Comparison of ENCODE assay signal across 11 cellular contexts in the genomic region with DNA sequence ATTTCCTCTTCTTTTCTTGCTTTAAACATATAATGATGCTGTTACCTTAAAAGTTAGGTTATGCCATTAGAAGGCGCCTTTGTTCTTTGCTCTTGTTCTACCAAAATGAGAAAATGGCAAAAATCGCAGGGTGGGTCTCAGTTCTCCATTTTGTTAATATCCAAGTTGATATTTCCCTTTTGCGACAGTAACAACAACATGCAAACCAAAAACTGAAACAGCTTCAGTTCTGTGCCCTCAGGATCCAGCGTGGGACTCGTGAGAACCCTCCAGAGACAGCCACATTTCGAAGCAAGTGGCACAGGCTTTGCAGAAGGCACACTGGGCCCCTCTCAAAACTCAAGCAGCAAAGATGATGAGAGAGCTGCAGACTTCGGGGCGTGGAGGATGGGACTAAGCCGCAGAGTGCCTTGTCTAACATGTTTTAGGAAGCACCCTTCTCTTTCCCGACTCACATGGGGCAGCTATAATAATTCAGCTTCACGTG. TPM values are rescaled to one million over a fixed set of nuclear protein-coding genes. Genes with fewer than 3 reads are reported as not detected.
DNase-seq lines count a peak whose midpoint lies in the region; ATAC-seq, FAIRE-seq and TF ChIP-seq lines count a peak whose summit lies in the region.
"Had no signal": no experiment of that assay in that cellular context is flagged by ENCODE, and none has a peak within 500 bp of the region (broad histone marks: within the 10 kb centered on the region; RNA-seq: fewer than 3 reads in every experiment).

No MANE protein-coding gene starts in this region.

- H3K9ac ChIP-seq in Karpas-422 (ENCODE audit: low read length) (peak overlapping the region; percentile 59), GM12878 (ENCODE audit: control insufficient read depth, insufficient read depth, low read length) (peak overlapping the region; percentile 55)

- H3K4me1 Mint-ChIP-seq in glutamatergic neuron (ENCODE audit: low read depth, unreplicated experiment) = no peaks in the 10 kb centered on the region

- H3K27me3 ChIP-seq in Karpas-422 (ENCODE audit: low read length) (no peaks in the 10 kb centered on the region), GM12878 (replicated peaks in 1 of 2; ENCODE audit: control insufficient read depth in 2 of 2, insufficient read depth in 2 of 2, low read length in 1 of 2) (no peaks in the 10 kb centered on the region)

- H3K36me3 ChIP-seq in Karpas-422 (ENCODE audit: insufficient read depth, low read length) = no peaks in the 10 kb centered on the region
- no peaks in the 10 kb centered on the region for H3K36me3 ChIP-seq in GM12878 (ENCODE audit: control insufficient read depth in 2 of 2, insufficient read depth in 2 of 2, low read length in 1 of 2)

- no peak for TF ChIP-seq RAD21 in GM12878 (IDR thresholded peaks at IDR 0.05; ENCODE audit: insufficient read depth, low read depth, low read length)

- H3K9me3 ChIP-seq in Karpas-422 (ENCODE audit: low read length) (no peaks in the 10 kb centered on the region), GM12878 (replicated peaks; ENCODE audit: control insufficient read depth, insufficient read depth, low read length) (no peaks in the 10 kb centered on the region)

- SMC1A ChIA-PET in GM12878 (lab: Charles Lee; ENCODE audit: uncharacterized antibody, unreplicated experiment) = interaction anchor here (0.9 to 6.1 kb wide), 17 partner anchors 8 to 91 kb away, joined by 3 to 274 read pairs (median 8); partner anchors contain the start of genes KCNMB1 and LCP2

- ATAC-seq in GM12878 (peak; percentile 9), omental fat pad (ENCODE audit: low FRiP score) (peak; percentile 11)

- H3K4me1 ChIP-seq in Karpas-422 (ENCODE audit: low read length) (peaks cover 35% of the 10 kb centered on the region), GM12878 (ENCODE audit: control insufficient read depth, insufficient read depth, low read length) (peaks cover 56% of the 10 kb centered on the region)

- H3K4me2 ChIP-seq in Karpas-422 (ENCODE audit: low read depth, low read length, poor library complexity, severe bottlenecking) (peak overlapping the region; percentile 72), GM12878 (ENCODE audit: control insufficient read depth, insufficient read depth) (peak overlapping the region; percentile 95)

- no peak overlapping the region for H3K4me3 Mint-ChIP-seq in glutamatergic neuron (ENCODE audit: unreplicated experiment)

- H4K20me1 ChIP-seq in Karpas-422 (ENCODE audit: insufficient read depth, low read depth, low read length) (no peaks in the 10 kb centered on the region), GM12878 (ENCODE audit: control insufficient read depth, insufficient read depth) (no peaks in the 10 kb centered on the region)

- no peak for FAIRE-seq in GM12878 (lab: Jason Lieb, UNC)
- FAIRE-seq: G401.6 had no signal

- DNase-seq in CMK (ENCODE audit: low read depth) (peak; percentile 57), Karpas-422 (peak; percentile 50), GM12878 (ENCODE audit: low read depth, low spot score) (no peak), omental fat pad (ENCODE audit: low spot score) (no peak), mesenteric fat pad (ENCODE audit: low spot score) (no peak), NCI-H510A (lab: John Stamatoyannopoulos, UW) (no peak), NCI-H1105 (lab: John Stamatoyannopoulos, UW) (no peak), glutamatergic neuron (no peak)
- DNase-seq: NCI-H345 had no signal

- under 1% methylated on average over 11 of the region's 11 CpGs for WGBS in GM12878 (ENCODE audit: insufficient coverage, insufficient replicate concordance, low lambda C conversion rate, missing lambda C conversion rate)

- H3K79me2 ChIP-seq in Karpas-422 (ENCODE audit: low read length) = no peaks in the 10 kb centered on the region
- H3K79me2 ChIP-seq in GM12878 (ENCODE audit: control insufficient read depth, insufficient read depth, low read length) = no peaks in the 10 kb centered on the region

- RAD21 ChIA-PET in GM12878 (lab: Charles Lee; ENCODE audit: unreplicated experiment) = interaction anchor here (1.0 to 6.0 kb wide), 15 partner anchors 9 to 104 kb away, joined by 3 to 274 read pairs (median 13); partner anchors contain the start of genes KCNMB1 and LCP2

- no peaks in the 10 kb centered on the region for H3K9me3 Mint-ChIP-seq in glutamatergic neuron (ENCODE audit: unreplicated experiment)

- H3K9me2 ChIP-seq in Karpas-422 (replicated peaks; ENCODE audit: insufficient read depth, low read length) = no peaks in the 10 kb centered on the region

- H3K27ac Mint-ChIP-seq in glutamatergic neuron (ENCODE audit: unreplicated experiment) = no peak overlapping the region

- intact Hi-C loops in GM12878 (cut with micrococcal nuclease; ENCODE audit: unreplicated experiment) = loop anchor here (1.0 to 10.0 kb wide), 4 partner anchors 37 to 226 kb away; partner anchors contain the start of genes FOXI1 and KCNMB1

- TF ChIP-seq CTCF in GM12878 (IDR thresholded peaks at IDR 0.05 in 2 of 3, conservative IDR thresholded peaks at IDR 0.05 in 1 of 3; ENCODE audit: control insufficient read depth in 2 of 3, extremely low read depth in 1 of 3, insufficient read depth in 1 of 3, low read depth in 3 of 3, low read length in 3 of 3) (no peak), omental fat pad (IDR thresholded peaks at IDR 0.05) (no peak), glutamatergic neuron (IDR thresholded peaks at IDR 0.05; ENCODE audit: partially characterized antibody, unreplicated experiment) (no peak)

- TF ChIP-seq EP300 in GM12878 (IDR thresholded peaks at IDR 0.05; ENCODE audit: borderline replicate concordance in 1 of 2, control insufficient read depth in 1 of 2, low read depth in 2 of 2, low read length in 2 of 2) = no peak

- BruUV-seq in GM12878 (replicated peaks; lab: Mats Ljungman, UMichigan) = TSS peak; percentile 92

- POLR2A ChIA-PET in GM12878 (lab: Charles Lee) = interaction anchor here (0.7 to 5.9 kb wide), 12 partner anchors 8 to 62 kb away, joined by 4 to 169 read pairs (median 8); partner anchors contain the start of gene LCP2

- H3K27ac ChIP-seq in Karpas-422 (ENCODE audit: low read length) = no peak overlapping the region
- H3K27ac ChIP-seq in GM12878 (ENCODE audit: control insufficient read depth, insufficient read depth) = peak overlapping the region; percentile 80

- H3K4me3 ChIP-seq in Karpas-422 (ENCODE audit: low read length) = peak overlapping the region; percentile 59; the same call in 1 of the 2 replicates
- peak overlapping the region; percentile 34; the same call in 1 of the 2 replicates for H3K4me3 ChIP-seq in GM12878

- H3K27me3 Mint-ChIP-seq in glutamatergic neuron (ENCODE audit: unreplicated experiment) = peaks cover 6% of the 10 kb centered on the region

- no peaks in the 10 kb centered on the region for H3K36me3 Mint-ChIP-seq in glutamatergic neuron (ENCODE audit: unreplicated experiment)

- H2AFZ ChIP-seq in Karpas-422 (ENCODE audit: low read length) = peak overlapping the region; percentile 98
- H2AFZ ChIP-seq in GM12878 (ENCODE audit: control insufficient read depth, low read depth, low read length) = peak overlapping the region; percentile 71

- in situ Hi-C loops in GM12878 (cut with MboI) = no loop called here

- CTCF ChIA-PET in GM12878 (lab: Yijun Ruan, JAX) = interaction anchor here (0.9 to 6.1 kb wide), 16 partner anchors 9 to 105 kb away, joined by 3 to 134 read pairs (median 6); partner anchors contain the start of genes KCNMB1 and LCP2

- no peak for TF ChIP-seq POLR2A in GM12878 (IDR thresholded peaks at IDR 0.05; ENCODE audit: low read depth, low read length)

TF ChIP-seq in GM12878, 131 proteins besides CTCF, POLR2A, EP300 and RAD21 (continues in another document):
- TF ChIP-seq JUNB (IDR thresholded peaks at IDR 0.05) = no peak

RNA-seq across cellular contexts. Expression of gene LCP2, which starts 33.0 kb away (rescaled TPM):
- total RNA-seq in Karpas-422 (2014; rRNA removed; shearing (Covaris generic); ENCODE audit: low replicate concordance) = 0.22 and 0.82 TPM in 2 replicates
- 339 and 344 TPM in 2 replicates for total RNA-seq in GM12878 (2013; cell fraction: nucleolus; rRNA removed)
- 17.8 and 19.2 TPM in 2 replicates for total RNA-seq in GM12878 (2014; rRNA removed)
- 23.5 and 23.9 TPM in 2 replicates for total RNA-seq in GM12878 (2014; rRNA removed; fragmentation: Illumina TruSeq; extraction: Trizol)
- total RNA-seq in GM12878 (2021) = 38.5 and 40.0 TPM in 2 replicates
- 13.4 TPM for polyA plus RNA-seq in GM12878 (2011; ENCODE audit: low read depth)
- polyA plus RNA-seq in GM12878 (2011; rRNA removed) = 45.5 and 46.7 TPM in 2 replicates
- 30.5 and 30.9 TPM in 2 replicates for polyA plus RNA-seq in GM12878 (2011; cell fraction: cytosol; rRNA removed)
- polyA plus RNA-seq in GM12878 (2011; cell fraction: nucleus; rRNA removed) = 121 and 152 TPM in 2 replicates
- polyA plus RNA-seq in GM12878 (2012) = 20.3 and 26.2 TPM in 2 replicates
- polyA plus RNA-seq in GM12878 (2014; fragmentation: Illumina TruSeq; extraction: Trizol) = 48.7 and 50.5 TPM in 2 replicates
- polyA plus RNA-seq in GM12878 (2014; fragmentation: Nextera tagmentation; extraction: Ambion mirVana) = 1 to 10 TPM; 8.0 to 8.5 TPM
- polyA plus RNA-seq in GM12878 (2014; rRNA removed) = 24.4 and 25.7 TPM in 2 replicates
- 10 to 100 TPM; 12.7 to 15.3 TPM for polyA plus RNA-seq in GM12878 (2016; fragmentation: Nextera tagmentation; extraction: Ambion mirVana)
- 69.6 and 94.1 TPM in 2 replicates for polyA minus RNA-seq in GM12878 (2011; rRNA and poly(A)+ RNA removed)
- 8.2 and 16.8 TPM in 2 replicates for polyA minus RNA-seq in GM12878 (2011; cell fraction: cytosol; rRNA and poly(A)+ RNA removed)
- 149 and 176 TPM in 2 replicates for polyA minus RNA-seq in GM12878 (2011; cell fraction: nucleus; rRNA and poly(A)+ RNA removed)
- total RNA-seq in omental fat pad = 10 to 100 TPM; 33.5 to 81.2 (median 59.1) TPM
- total RNA-seq in mesenteric fat pad = 52.4 TPM
- not detected for total RNA-seq in glutamatergic neuron (ENCODE audit: unreplicated experiment)
- total RNA-seq: chondrocyte had no signal

RNA-seq across cellular contexts. Expression of gene KCNMB1, which starts 58.6 kb away (rescaled TPM):
- not detected in 2 replicates for total RNA-seq in Karpas-422 (2014; rRNA removed; shearing (Covaris generic); ENCODE audit: low replicate concordance)
- total RNA-seq in GM12878 (2013; cell fraction: nucleolus; rRNA removed) = 3.4 and 4.6 TPM in 2 replicates
- total RNA-seq in GM12878 (2014; rRNA removed) (1.9 and 2.5 TPM in 2 replicates), GM12878 (2014; rRNA removed; fragmentation: Illumina TruSeq; extraction: Trizol) (1.6 and 1.9 TPM in 2 replicates), GM12878 (2021) (3.5 and 3.8 TPM in 2 replicates), omental fat pad (1 to 10 TPM in 1 of 4 donors, under 1 TPM in 3; 0.19 to 1.9 (median 0.46) TPM), mesenteric fat pad (0.93 TPM), glutamatergic neuron (ENCODE audit: unreplicated experiment) (0.29 TPM)
- polyA plus RNA-seq in GM12878 (2011; ENCODE audit: low read depth) = 0.73 TPM
- polyA plus RNA-seq in GM12878 (2011; rRNA removed) (1.2 TPM in 2 replicates), GM12878 (2014; fragmentation: Illumina TruSeq; extraction: Trizol) (1.9 and 3.6 TPM in 2 replicates), GM12878 (2014; fragmentation: Nextera tagmentation; extraction: Ambion mirVana) (1 to 10 TPM; 2.3 to 2.8 TPM), GM12878 (2014; rRNA removed) (2.7 and 2.9 TPM in 2 replicates), GM12878 (2016; fragmentation: Nextera tagmentation; extraction: Ambion mirVana) (1 to 10 TPM; 2.5 to 3.4 TPM)
- polyA plus RNA-seq in GM12878 (2011; cell fraction: cytosol; rRNA removed) = 1.8 TPM in 2 replicates
- 6.1 TPM in 2 replicates for polyA plus RNA-seq in GM12878 (2011; cell fraction: nucleus; rRNA removed)
- polyA plus RNA-seq in GM12878 (2012) = 0.87 and 1.7 TPM in 2 replicates
- 3.5 and 3.7 TPM in 2 replicates for polyA minus RNA-seq in GM12878 (2011; rRNA and poly(A)+ RNA removed)
- 0.31 and 0.40 TPM in 2 replicates for polyA minus RNA-seq in GM12878 (2011; cell fraction: cytosol; rRNA and poly(A)+ RNA removed)
- polyA minus RNA-seq in GM12878 (2011; cell fraction: nucleus; rRNA and poly(A)+ RNA removed) = 1.2 and 3.2 TPM in 2 replicates

Comparison
In these comparisons a context has a peak if more than half of its experiments do, and no peak if none do; other contexts are left out.
1. DNase-seq: peak in CMK (single experiment) and Karpas-422 (single experiment); none in GM12878 (single experiment), omental fat pad (single experiment), mesenteric fat pad (single experiment), NCI-H510A (single experiment), NCI-H1105 (single experiment) and glutamatergic neuron (single experiment).
2. RNA of gene LCP2, which starts 33.0 kb away (total RNA-seq): 33.5 to 81.2 TPM in omental fat pad, 52.4 TPM in mesenteric fat pad (single experiment) and 17.8 to 344 TPM in GM12878; 0.22 to 0.82 TPM in Karpas-422 and not detected in glutamatergic neuron (single experiment); every median in the first group is over 10 times any median in the second.